1 cellular context compared by ENCODE assay signal in the genomic region with DNA sequence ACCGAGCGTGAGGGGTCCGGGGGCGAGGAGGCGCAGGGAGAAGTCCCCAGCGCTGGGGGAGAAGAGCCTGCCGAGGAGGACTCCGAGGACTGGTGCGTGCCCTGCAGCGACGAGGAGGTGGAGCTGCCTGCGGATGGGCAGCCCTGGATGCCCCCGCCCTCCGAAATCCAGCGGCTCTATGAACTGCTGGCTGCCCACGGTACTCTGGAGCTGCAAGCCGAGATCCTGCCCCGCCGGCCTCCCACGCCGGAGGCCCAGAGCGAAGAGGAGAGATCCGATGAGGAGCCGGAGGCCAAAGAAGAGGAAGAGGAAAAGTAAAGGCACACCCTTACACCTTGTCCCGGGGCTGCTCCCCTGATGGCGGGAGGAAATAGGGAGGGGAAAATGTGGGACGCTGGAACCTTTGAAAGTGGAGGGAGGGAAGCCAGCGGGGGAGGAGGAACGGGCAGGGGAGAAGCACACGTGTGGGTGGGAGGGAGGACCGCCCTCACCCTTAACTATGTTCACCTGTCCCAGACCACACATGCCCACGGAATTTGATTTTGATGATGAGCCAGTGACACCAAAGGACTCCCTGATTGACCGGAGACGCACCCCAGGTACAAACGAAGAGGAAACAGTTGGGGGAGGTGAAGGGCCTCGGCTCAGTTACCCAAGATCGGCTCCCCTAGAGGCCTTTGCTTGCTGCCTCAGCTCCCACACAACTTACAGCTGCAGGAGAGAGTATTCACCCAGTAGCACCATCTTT.
TF ChIP-seq lines count a peak whose summit lies in the region.

No MANE protein-coding gene starts in this region.

TF ChIP-seq in GM12878, 131 proteins besides CTCF, POLR2A, EP300 and RAD21 (continued from another document and continues in another):
- TF ChIP-seq, protein P1, sequence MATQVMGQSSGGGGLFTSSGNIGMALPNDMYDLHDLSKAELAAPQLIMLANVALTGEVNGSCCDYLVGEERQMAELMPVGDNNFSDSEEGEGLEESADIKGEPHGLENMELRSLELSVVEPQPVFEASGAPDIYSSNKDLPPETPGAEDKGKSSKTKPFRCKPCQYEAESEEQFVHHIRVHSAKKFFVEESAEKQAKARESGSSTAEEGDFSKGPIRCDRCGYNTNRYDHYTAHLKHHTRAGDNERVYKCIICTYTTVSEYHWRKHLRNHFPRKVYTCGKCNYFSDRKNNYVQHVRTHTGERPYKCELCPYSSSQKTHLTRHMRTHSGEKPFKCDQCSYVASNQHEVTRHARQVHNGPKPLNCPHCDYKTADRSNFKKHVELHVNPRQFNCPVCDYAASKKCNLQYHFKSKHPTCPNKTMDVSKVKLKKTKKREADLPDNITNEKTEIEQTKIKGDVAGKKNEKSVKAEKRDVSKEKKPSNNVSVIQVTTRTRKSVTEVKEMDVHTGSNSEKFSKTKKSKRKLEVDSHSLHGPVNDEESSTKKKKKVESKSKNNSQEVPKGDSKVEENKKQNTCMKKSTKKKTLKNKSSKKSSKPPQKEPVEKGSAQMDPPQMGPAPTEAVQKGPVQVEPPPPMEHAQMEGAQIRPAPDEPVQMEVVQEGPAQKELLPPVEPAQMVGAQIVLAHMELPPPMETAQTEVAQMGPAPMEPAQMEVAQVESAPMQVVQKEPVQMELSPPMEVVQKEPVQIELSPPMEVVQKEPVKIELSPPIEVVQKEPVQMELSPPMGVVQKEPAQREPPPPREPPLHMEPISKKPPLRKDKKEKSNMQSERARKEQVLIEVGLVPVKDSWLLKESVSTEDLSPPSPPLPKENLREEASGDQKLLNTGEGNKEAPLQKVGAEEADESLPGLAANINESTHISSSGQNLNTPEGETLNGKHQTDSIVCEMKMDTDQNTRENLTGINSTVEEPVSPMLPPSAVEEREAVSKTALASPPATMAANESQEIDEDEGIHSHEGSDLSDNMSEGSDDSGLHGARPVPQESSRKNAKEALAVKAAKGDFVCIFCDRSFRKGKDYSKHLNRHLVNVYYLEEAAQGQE (IDR thresholded peaks at IDR 0.05; ENCODE audit: low read depth, low read length) = no peak
- no peak for TF ChIP-seq SREBF2 (IDR thresholded peaks at IDR 0.05; ENCODE audit: low read length)
- TF ChIP-seq, protein P2, sequence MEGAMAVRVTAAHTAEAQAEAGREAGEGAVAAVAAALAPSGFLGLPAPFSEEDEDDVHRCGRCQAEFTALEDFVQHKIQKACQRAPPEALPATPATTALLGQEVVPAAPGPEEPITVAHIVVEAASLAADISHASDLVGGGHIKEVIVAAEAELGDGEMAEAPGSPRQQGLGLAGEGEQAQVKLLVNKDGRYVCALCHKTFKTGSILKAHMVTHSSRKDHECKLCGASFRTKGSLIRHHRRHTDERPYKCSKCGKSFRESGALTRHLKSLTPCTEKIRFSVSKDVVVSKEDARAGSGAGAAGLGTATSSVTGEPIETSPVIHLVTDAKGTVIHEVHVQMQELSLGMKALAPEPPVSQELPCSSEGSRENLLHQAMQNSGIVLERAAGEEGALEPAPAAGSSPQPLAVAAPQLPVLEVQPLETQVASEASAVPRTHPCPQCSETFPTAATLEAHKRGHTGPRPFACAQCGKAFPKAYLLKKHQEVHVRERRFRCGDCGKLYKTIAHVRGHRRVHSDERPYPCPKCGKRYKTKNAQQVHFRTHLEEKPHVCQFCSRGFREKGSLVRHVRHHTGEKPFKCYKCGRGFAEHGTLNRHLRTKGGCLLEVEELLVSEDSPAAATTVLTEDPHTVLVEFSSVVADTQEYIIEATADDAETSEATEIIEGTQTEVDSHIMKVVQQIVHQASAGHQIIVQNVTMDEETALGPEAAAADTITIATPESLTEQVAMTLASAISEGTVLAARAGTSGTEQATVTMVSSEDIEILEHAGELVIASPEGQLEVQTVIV (IDR thresholded peaks at IDR 0.05; ENCODE audit: borderline replicate concordance, partially characterized antibody) = no peak
- no peak for TF ChIP-seq FOXM1 (IDR thresholded peaks at IDR 0.05; ENCODE audit: low read depth, low read length)
- no peak for TF ChIP-seq SIN3A (IDR thresholded peaks at IDR 0.05; ENCODE audit: low read depth, low read length)
- TF ChIP-seq, protein P3, sequence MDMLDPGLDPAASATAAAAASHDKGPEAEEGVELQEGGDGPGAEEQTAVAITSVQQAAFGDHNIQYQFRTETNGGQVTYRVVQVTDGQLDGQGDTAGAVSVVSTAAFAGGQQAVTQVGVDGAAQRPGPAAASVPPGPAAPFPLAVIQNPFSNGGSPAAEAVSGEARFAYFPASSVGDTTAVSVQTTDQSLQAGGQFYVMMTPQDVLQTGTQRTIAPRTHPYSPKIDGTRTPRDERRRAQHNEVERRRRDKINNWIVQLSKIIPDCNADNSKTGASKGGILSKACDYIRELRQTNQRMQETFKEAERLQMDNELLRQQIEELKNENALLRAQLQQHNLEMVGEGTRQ (IDR thresholded peaks at IDR 0.05; ENCODE audit: borderline replicate concordance, low read depth, low read length) = no peak
- TF ChIP-seq, protein P4, sequence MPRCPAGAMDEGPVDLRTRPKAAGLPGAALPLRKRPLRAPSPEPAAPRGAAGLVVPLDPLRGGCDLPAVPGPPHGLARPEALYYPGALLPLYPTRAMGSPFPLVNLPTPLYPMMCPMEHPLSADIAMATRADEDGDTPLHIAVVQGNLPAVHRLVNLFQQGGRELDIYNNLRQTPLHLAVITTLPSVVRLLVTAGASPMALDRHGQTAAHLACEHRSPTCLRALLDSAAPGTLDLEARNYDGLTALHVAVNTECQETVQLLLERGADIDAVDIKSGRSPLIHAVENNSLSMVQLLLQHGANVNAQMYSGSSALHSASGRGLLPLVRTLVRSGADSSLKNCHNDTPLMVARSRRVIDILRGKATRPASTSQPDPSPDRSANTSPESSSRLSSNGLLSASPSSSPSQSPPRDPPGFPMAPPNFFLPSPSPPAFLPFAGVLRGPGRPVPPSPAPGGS (IDR thresholded peaks at IDR 0.05; ENCODE audit: borderline replicate concordance, insufficient read depth, low read depth, low read length, poor library complexity, severe bottlenecking) = no peak
- peak; percentile 1 for TF ChIP-seq KLF5 (IDR thresholded peaks at IDR 0.05; ENCODE audit: partially characterized antibody)
- TF ChIP-seq, protein P5, sequence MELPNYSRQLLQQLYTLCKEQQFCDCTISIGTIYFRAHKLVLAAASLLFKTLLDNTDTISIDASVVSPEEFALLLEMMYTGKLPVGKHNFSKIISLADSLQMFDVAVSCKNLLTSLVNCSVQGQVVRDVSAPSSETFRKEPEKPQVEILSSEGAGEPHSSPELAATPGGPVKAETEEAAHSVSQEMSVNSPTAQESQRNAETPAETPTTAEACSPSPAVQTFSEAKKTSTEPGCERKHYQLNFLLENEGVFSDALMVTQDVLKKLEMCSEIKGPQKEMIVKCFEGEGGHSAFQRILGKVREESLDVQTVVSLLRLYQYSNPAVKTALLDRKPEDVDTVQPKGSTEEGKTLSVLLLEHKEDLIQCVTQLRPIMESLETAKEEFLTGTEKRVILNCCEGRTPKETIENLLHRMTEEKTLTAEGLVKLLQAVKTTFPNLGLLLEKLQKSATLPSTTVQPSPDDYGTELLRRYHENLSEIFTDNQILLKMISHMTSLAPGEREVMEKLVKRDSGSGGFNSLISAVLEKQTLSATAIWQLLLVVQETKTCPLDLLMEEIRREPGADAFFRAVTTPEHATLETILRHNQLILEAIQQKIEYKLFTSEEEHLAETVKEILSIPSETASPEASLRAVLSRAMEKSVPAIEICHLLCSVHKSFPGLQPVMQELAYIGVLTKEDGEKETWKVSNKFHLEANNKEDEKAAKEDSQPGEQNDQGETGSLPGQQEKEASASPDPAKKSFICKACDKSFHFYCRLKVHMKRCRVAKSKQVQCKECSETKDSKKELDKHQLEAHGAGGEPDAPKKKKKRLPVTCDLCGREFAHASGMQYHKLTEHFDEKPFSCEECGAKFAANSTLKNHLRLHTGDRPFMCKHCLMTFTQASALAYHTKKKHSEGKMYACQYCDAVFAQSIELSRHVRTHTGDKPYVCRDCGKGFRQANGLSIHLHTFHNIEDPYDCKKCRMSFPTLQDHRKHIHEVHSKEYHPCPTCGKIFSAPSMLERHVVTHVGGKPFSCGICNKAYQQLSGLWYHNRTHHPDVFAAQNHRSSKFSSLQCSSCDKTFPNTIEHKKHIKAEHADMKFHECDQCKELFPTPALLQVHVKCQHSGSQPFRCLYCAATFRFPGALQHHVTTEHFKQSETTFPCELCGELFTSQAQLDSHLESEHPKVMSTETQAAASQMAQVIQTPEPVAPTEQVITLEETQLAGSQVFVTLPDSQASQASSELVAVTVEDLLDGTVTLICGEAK (IDR thresholded peaks at IDR 0.05; ENCODE audit: borderline replicate concordance) = no peak
- no peak for TF ChIP-seq PAX5 (IDR thresholded peaks at IDR 0.05; ENCODE audit: borderline replicate concordance, low read depth, low read length)
- TF ChIP-seq ZZZ3 (IDR thresholded peaks at IDR 0.05; ENCODE audit: control insufficient read depth, insufficient read length, low read depth) = no peak
- TF ChIP-seq POLR2AphosphoS2 (IDR thresholded peaks at IDR 0.05; ENCODE audit: low read depth, low read length) = no peak
- no peak for TF ChIP-seq SIX5 (IDR thresholded peaks at IDR 0.05; ENCODE audit: low read depth, low read length, severe bottlenecking)
- TF ChIP-seq RUNX3 (IDR thresholded peaks at IDR 0.05; ENCODE audit: low read length) = no peak
- TF ChIP-seq MTA3 (IDR thresholded peaks at IDR 0.05; ENCODE audit: borderline replicate concordance, low read length) = no peak
- TF ChIP-seq TBL1XR1 (IDR thresholded peaks at IDR 0.05; ENCODE audit: low read depth, low read length) = 0 out of 2 replicates have a peak, but pooled peaks have one; percentile 5
- TF ChIP-seq, protein P6, sequence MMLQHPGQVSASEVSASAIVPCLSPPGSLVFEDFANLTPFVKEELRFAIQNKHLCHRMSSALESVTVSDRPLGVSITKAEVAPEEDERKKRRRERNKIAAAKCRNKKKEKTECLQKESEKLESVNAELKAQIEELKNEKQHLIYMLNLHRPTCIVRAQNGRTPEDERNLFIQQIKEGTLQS (IDR thresholded peaks at IDR 0.05; ENCODE audit: borderline replicate concordance, extremely low read depth, low read depth, low read length) = no peak
- no peak for TF ChIP-seq NFYA (IDR thresholded peaks at IDR 0.05; ENCODE audit: borderline replicate concordance, low read depth, low read length)
- no peak for TF ChIP-seq RFX5 (IDR thresholded peaks at IDR 0.05; ENCODE audit: low read depth, low read length)
- no peak for TF ChIP-seq MYC (IDR thresholded peaks at IDR 0.05; ENCODE audit: insufficient read depth, insufficient read length, insufficient replicate concordance, low read length, severe bottlenecking)
- TF ChIP-seq POLR2AphosphoS5 (IDR thresholded peaks at IDR 0.05; ENCODE audit: low read length) = no peak
- no peak for TF ChIP-seq MTA2 (IDR thresholded peaks at IDR 0.05; ENCODE audit: low read depth)
- TF ChIP-seq NR2C2 (IDR thresholded peaks at IDR 0.05; ENCODE audit: borderline replicate concordance, control insufficient read depth, insufficient read length, low read depth) = no peak
- no peak for TF ChIP-seq CBX3 (IDR thresholded peaks at IDR 0.05; ENCODE audit: borderline replicate concordance, low read depth)
- peak; percentile 41; the same call in 1 of the 2 replicates for TF ChIP-seq MXI1 (IDR thresholded peaks at IDR 0.05; ENCODE audit: low read depth, low read length)
- no peak for TF ChIP-seq GATAD2B (conservative IDR thresholded peaks at IDR 0.05; ENCODE audit: low read depth)
- no peak for TF ChIP-seq NBN (IDR thresholded peaks at IDR 0.05)
- TF ChIP-seq, protein P7, sequence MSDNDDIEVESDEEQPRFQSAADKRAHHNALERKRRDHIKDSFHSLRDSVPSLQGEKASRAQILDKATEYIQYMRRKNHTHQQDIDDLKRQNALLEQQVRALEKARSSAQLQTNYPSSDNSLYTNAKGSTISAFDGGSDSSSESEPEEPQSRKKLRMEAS (IDR thresholded peaks at IDR 0.05; ENCODE audit: low read depth, low read length) = no peak
- TF ChIP-seq, protein P8, sequence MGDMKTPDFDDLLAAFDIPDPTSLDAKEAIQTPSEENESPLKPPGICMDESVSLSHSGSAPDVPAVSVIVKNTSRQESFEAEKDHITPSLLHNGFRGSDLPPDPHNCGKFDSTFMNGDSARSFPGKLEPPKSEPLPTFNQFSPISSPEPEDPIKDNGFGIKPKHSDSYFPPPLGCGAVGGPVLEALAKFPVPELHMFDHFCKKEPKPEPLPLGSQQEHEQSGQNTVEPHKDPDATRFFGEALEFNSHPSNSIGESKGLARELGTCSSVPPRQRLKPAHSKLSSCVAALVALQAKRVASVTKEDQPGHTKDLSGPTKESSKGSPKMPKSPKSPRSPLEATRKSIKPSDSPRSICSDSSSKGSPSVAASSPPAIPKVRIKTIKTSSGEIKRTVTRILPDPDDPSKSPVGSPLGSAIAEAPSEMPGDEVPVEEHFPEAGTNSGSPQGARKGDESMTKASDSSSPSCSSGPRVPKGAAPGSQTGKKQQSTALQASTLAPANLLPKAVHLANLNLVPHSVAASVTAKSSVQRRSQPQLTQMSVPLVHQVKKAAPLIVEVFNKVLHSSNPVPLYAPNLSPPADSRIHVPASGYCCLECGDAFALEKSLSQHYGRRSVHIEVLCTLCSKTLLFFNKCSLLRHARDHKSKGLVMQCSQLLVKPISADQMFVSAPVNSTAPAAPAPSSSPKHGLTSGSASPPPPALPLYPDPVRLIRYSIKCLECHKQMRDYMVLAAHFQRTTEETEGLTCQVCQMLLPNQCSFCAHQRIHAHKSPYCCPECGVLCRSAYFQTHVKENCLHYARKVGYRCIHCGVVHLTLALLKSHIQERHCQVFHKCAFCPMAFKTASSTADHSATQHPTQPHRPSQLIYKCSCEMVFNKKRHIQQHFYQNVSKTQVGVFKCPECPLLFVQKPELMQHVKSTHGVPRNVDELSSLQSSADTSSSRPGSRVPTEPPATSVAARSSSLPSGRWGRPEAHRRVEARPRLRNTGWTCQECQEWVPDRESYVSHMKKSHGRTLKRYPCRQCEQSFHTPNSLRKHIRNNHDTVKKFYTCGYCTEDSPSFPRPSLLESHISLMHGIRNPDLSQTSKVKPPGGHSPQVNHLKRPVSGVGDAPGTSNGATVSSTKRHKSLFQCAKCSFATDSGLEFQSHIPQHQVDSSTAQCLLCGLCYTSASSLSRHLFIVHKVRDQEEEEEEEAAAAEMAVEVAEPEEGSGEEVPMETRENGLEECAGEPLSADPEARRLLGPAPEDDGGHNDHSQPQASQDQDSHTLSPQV (IDR thresholded peaks at IDR 0.05) = no peak
- TF ChIP-seq ZSCAN29 (IDR thresholded peaks at IDR 0.05) = no peak
- TF ChIP-seq, protein P9, sequence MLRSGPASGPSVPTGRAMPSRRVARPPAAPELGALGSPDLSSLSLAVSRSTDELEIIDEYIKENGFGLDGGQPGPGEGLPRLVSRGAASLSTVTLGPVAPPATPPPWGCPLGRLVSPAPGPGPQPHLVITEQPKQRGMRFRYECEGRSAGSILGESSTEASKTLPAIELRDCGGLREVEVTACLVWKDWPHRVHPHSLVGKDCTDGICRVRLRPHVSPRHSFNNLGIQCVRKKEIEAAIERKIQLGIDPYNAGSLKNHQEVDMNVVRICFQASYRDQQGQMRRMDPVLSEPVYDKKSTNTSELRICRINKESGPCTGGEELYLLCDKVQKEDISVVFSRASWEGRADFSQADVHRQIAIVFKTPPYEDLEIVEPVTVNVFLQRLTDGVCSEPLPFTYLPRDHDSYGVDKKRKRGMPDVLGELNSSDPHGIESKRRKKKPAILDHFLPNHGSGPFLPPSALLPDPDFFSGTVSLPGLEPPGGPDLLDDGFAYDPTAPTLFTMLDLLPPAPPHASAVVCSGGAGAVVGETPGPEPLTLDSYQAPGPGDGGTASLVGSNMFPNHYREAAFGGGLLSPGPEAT (IDR thresholded peaks at IDR 0.05; ENCODE audit: low read depth) = peak; percentile 61; the same call in 1 of the 2 replicates
- TF ChIP-seq SREBF1 (IDR thresholded peaks at IDR 0.05; ENCODE audit: low read length) = no peak
- TF ChIP-seq CHD4 (IDR thresholded peaks at IDR 0.05) = no peak
- TF ChIP-seq TAF1 (IDR thresholded peaks at IDR 0.05; ENCODE audit: borderline replicate concordance, low read depth, low read length) = no peak
- no peak for TF ChIP-seq YY1 (IDR thresholded peaks at IDR 0.05; ENCODE audit: low read depth, low read length)
- no peak for TF ChIP-seq NRF1 (conservative IDR thresholded peaks at IDR 0.05; ENCODE audit: low read depth, low read length)
- no peak for TF ChIP-seq BCL11A (IDR thresholded peaks at IDR 0.05; ENCODE audit: low read depth, low read length)
- no peak for TF ChIP-seq STAT1 (conservative IDR thresholded peaks at IDR 0.05)
- TF ChIP-seq RBBP5 (conservative IDR thresholded peaks at IDR 0.05) = no peak
